Comparison of ENCODE assay signal across 8 cellular contexts in genomic region chr11:118997627-118998387, GRCh38. TPM values are rescaled to one million over a fixed set of nuclear protein-coding genes. Genes with fewer than 3 reads are reported as not detected.
DNase-seq lines count a peak whose midpoint lies in the region; ATAC-seq and TF ChIP-seq lines count a peak whose summit lies in the region.

Gene CENATAC (plus strand): TSS chr11:118998138. CDS start chr11:118998198, 60 bp downstream.

- peaks cover 0 to 31% of the 10 kb centered on the region in 2 donors for H3K36me3 ChIP-seq in adrenal gland (replicated peaks in 1 of 2)
- H3K36me3 ChIP-seq in heart right ventricle, result peaks cover 0 to 40% (median 31%) of the 10 kb centered on the region in 9 donors
- H3K36me3 ChIP-seq in upper lobe of left lung, result peaks cover 0 to 33% (median 20%) of the 10 kb centered on the region in 4 donors

- ATAC-seq in HG02852 (IDR thresholded peaks at IDR 0.05; ENCODE audit: unreplicated experiment) (peak; percentile 80), heart right ventricle (peak; percentile 99 to 100 (median 100)), upper lobe of left lung (ENCODE audit: low FRiP score in 2 of 2) (peak; percentile 98 to 100)

- H3K27me3 ChIP-seq in adrenal gland (no peaks in the 10 kb centered on the region), heart right ventricle (no peaks in the 10 kb centered on the region), upper lobe of left lung (no peaks in the 10 kb centered on the region)

- TF ChIP-seq EP300 in upper lobe of left lung (IDR thresholded peaks at IDR 0.05), result no peak

- no peak for TF ChIP-seq CTCF in GM13976 (IDR thresholded peaks at IDR 0.05; ENCODE audit: borderline replicate concordance, control extremely low read depth, extremely low read depth, insufficient read depth, missing control alignments)
- peak in 2 of 6 experiments; percentile 16 to 17 for TF ChIP-seq CTCF in adrenal gland (IDR thresholded peaks at IDR 0.05)
- peak in 3 of 9 donors; percentile 26 to 33 (median 30) for TF ChIP-seq CTCF in heart right ventricle (IDR thresholded peaks at IDR 0.05)
- TF ChIP-seq CTCF in upper lobe of left lung (IDR thresholded peaks at IDR 0.05), result peak in 3 of 6 experiments; percentile 40 to 51 (median 45)

- DNase-seq in GM13976 (ENCODE audit: low spot score) (peak; percentile 99), NCI-H1436 treated with DMSO at 0.1 percent for 48 hours (lab: John Stamatoyannopoulos, UW) (peak; percentile 73), T-helper 1 cell (peak; percentile 95 to 97 (median 95)), adrenal gland (peak; percentile 93 to 97 (median 95)), heart right ventricle (peak; percentile 96 to 98), posterior vena cava (ENCODE audit: low spot score) (peak; percentile 99), upper lobe of left lung (peak; percentile 97 to 99)

- in situ Hi-C loops in GM13976 (cut with MboI; ENCODE audit: low sequenced_read_pairs, unreplicated experiment), result no loop called here

- TF ChIP-seq POLR2A in adrenal gland (IDR thresholded peaks at IDR 0.05) (peak; percentile 49 to 80), upper lobe of left lung (IDR thresholded peaks at IDR 0.05) (peak in 3 of 4 donors; percentile 63 to 88 (median 86))

- H3K9me3 ChIP-seq in adrenal gland (replicated peaks in 1 of 3), result no peaks in the 10 kb centered on the region
- no peaks in the 10 kb centered on the region for H3K9me3 ChIP-seq in heart right ventricle
- H3K9me3 ChIP-seq in upper lobe of left lung, result no peaks in the 10 kb centered on the region

- peak within 1 kb of the TSS in 4 of 5 donors; percentile 67 to 95 (median 78) for H3K27ac ChIP-seq in adrenal gland
- peak within 1 kb of the TSS; percentile 16 to 91 (median 89) for H3K27ac ChIP-seq in heart right ventricle
- H3K27ac ChIP-seq in upper lobe of left lung, result peak within 1 kb of the TSS; percentile 80 to 92 (median 89)

- intact Hi-C loops in adrenal gland (cut with DNase I), result no loop called here
- intact Hi-C loops in heart right ventricle (cut with DNase I), result no loop called here
- intact Hi-C loops in posterior vena cava (cut with DNase I), result loop anchor here in 1 of 2 donors (1.0 kb wide), 1 partner anchor 20 kb away; the partner anchor contains the start of genes RPS25 and TRAPPC4

- H3K4me3 ChIP-seq in adrenal gland, result peak within 1 kb of the TSS; percentile 35 to 86 (median 66)
- peak within 1 kb of the TSS; percentile 74 to 100 (median 82) for H3K4me3 ChIP-seq in heart right ventricle
- H3K4me3 ChIP-seq in upper lobe of left lung, result peak within 1 kb of the TSS; percentile 89 to 94 (median 92)

- H3K4me1 ChIP-seq in adrenal gland (replicated peaks in 1 of 2), result peaks cover 11 to 24% of the 10 kb centered on the region in 2 donors
- H3K4me1 ChIP-seq in heart right ventricle, result peaks cover 4 to 36% (median 26%) of the 10 kb centered on the region in 9 donors
- peaks cover 19 to 30% (median 22%) of the 10 kb centered on the region in 4 donors for H3K4me1 ChIP-seq in upper lobe of left lung

- 0 to 4% (median 0%) methylated on average over 5 to 54 of the region's 54 CpGs for WGBS in adrenal gland, 4 donors
- WGBS in heart right ventricle, 2 donors, result 0 to 1% methylated on average over 54 of the region's 54 CpGs
- WGBS in upper lobe of left lung, 2 donors, result 0% methylated on average over 5 to 34 of the region's 54 CpGs

RNA-seq across cellular contexts. Expression of gene CENATAC, which starts in this region (rescaled TPM):
- total RNA-seq in adrenal gland (10 to 100 TPM; 15.4 to 73.6 (median 25.0) TPM), heart right ventricle (10 to 100 TPM in 7 of 10 donors, 1 to 10 TPM in 3; 7.8 to 13.5 (median 11.3) TPM), posterior vena cava (10 to 100 TPM; 27.8 TPM), upper lobe of left lung (100 to 1,000 TPM in 3 of 6 donors, 10 to 100 TPM in 3; 44.3 to 407 (median 94.3) TPM)
- polyA plus RNA-seq in adrenal gland (100 to 1,000 TPM in 2 of 3 donors, 10 to 100 TPM in 1; 15.7 to 157 (median 137) TPM), heart right ventricle (10 to 100 TPM in 1 of 2 donors, 1 to 10 TPM in 1; 8.2 to 85.2 TPM)

Comparison
In these comparisons a context has a peak if more than half of its experiments do, and no peak if none do; other contexts are left out.
1. Peak in every context shown above with its lines: DNase-seq, ATAC-seq, H3K4me3 ChIP-seq and H3K27ac ChIP-seq.